In genomic region chr11:45354976-45355705, GRCh38 we compare ENCODE assay signal across 8 cellular contexts.
A peak's percentile ranks its signal among the peaks of the same experiment; 100 is the strongest.
DNase-seq lines count a peak whose midpoint lies in the region; ATAC-seq and TF ChIP-seq lines count a peak whose summit lies in the region.

No MANE protein-coding gene starts in this region.

- DNase-seq in GM04504 (ENCODE audit: low read depth) (peak; percentile 9), NCI-H2029 (lab: John Stamatoyannopoulos, UW) (peak; percentile 89), dermis blood vessel endothelial cell (peak; percentile 69), right lobe of liver (peak; percentile 72 to 77 (median 73)), HuH-7 (ENCODE audit: low spot score) (no peak)
- peak; percentile 89 for DNase-seq in activated CD4-positive, alpha-beta T cell treated with anti-CD3 and anti-CD28 coated beads, Interleukin-2, amount 50 U/mL, for 1 hour
- DNase-seq in stimulated activated CD4-positive, alpha-beta T cell treated with anti-CD3 and anti-CD28 coated beads, Interleukin-2, amount 100 ng/mL, for 48 hours, result peak; percentile 83 to 85

- WGBS in right lobe of liver (ENCODE audit: insufficient coverage, low coverage, low lambda C conversion rate, missing lambda C conversion rate), result 14% methylated on average over 17 of the region's 30 CpGs

- H3K4me3 ChIP-seq in right lobe of liver, result peak overlapping the region; percentile 36 to 61 (median 50)

- peaks cover 0 to 4% of the 10 kb centered on the region in 2 donors for H3K27me3 ChIP-seq in right lobe of liver

- TF ChIP-seq CTCF in right lobe of liver (IDR thresholded peaks at IDR 0.05), result no peak

- no peaks in the 10 kb centered on the region for H3K36me3 ChIP-seq in right lobe of liver

- peak; percentile 95 for ATAC-seq in HG02623 (IDR thresholded peaks at IDR 0.05; ENCODE audit: unreplicated experiment)
- peak; percentile 74 to 87 (median 82) for ATAC-seq in right lobe of liver

- no peak for TF ChIP-seq POLR2A in right lobe of liver (IDR thresholded peaks at IDR 0.05)

- H3K9me3 ChIP-seq in right lobe of liver, result no peaks in the 10 kb centered on the region

- H3K27ac ChIP-seq in right lobe of liver, result no peak overlapping the region

- no peaks in the 10 kb centered on the region for H3K4me1 ChIP-seq in right lobe of liver

- intact Hi-C loops in right lobe of liver (cut with DNase I), result no loop called here
